2 cellular contexts compared by ENCODE assay signal in the genomic region with DNA sequence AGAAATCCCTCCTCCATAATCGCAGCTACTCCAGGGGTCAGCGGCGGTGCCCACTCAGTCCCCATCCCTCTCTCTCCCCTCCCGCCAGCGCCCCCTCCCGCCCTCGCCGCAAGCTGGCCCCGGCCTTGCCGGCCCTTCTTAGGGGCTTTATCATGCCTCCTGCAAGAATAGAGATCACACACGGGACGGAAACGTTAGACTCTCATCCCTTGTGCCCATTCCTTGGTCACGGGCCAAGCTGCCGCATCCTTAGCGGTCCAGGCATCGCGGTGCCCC.
TF ChIP-seq lines count a peak whose summit lies in the region.

No MANE protein-coding gene starts in this region.

TF ChIP-seq in A549, 52 proteins besides CTCF, POLR2A, EP300 and RAD21:
- no peak for TF ChIP-seq REST (IDR thresholded peaks at IDR 0.05)
- no peak for TF ChIP-seq TP53 (CRISPR knock-in tag; IDR thresholded peaks at IDR 0.05)
- TF ChIP-seq CHD4 (IDR thresholded peaks at IDR 0.05; ENCODE audit: borderline replicate concordance): no peak
- TF ChIP-seq EHMT2 (IDR thresholded peaks at IDR 0.05; ENCODE audit: low read depth): no peak
- TF ChIP-seq FOSB (CRISPR knock-in tag; IDR thresholded peaks at IDR 0.05): no peak
- no peak for TF ChIP-seq KDM1A (IDR thresholded peaks at IDR 0.05; ENCODE audit: low read depth)
- TF ChIP-seq ZSCAN20 (CRISPR knock-in tag; IDR thresholded peaks at IDR 0.05): no peak
- no peak for TF ChIP-seq SREBF2 (IDR thresholded peaks at IDR 0.05)
- TF ChIP-seq NFE2L2 (conservative IDR thresholded peaks at IDR 0.05; ENCODE audit: low read length): no peak
- no peak for TF ChIP-seq HOXB13 (CRISPR knock-in tag; IDR thresholded peaks at IDR 0.05; ENCODE audit: low read depth)
- no peak for TF ChIP-seq GATA3 (IDR thresholded peaks at IDR 0.05; ENCODE audit: borderline replicate concordance)
- TF ChIP-seq ZC3H11A (IDR thresholded peaks at IDR 0.05): no peak
- TF ChIP-seq RARB (CRISPR knock-in tag; IDR thresholded peaks at IDR 0.05): no peak
- no peak for TF ChIP-seq ZNF302 (CRISPR knock-in tag; IDR thresholded peaks at IDR 0.05)
- no peak for TF ChIP-seq ATOH8 (CRISPR knock-in tag; IDR thresholded peaks at IDR 0.05; ENCODE audit: low read depth)
- TF ChIP-seq, protein P1, sequence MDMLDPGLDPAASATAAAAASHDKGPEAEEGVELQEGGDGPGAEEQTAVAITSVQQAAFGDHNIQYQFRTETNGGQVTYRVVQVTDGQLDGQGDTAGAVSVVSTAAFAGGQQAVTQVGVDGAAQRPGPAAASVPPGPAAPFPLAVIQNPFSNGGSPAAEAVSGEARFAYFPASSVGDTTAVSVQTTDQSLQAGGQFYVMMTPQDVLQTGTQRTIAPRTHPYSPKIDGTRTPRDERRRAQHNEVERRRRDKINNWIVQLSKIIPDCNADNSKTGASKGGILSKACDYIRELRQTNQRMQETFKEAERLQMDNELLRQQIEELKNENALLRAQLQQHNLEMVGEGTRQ (IDR thresholded peaks at IDR 0.05): no peak
- TF ChIP-seq CEBPB (IDR thresholded peaks at IDR 0.05): no peak

TF ChIP-seq in HCT116, 20 proteins besides CTCF, POLR2A, EP300 and RAD21:
- TF ChIP-seq REST (IDR thresholded peaks at IDR 0.05; ENCODE audit: low read depth) (no peak), CBX3 (IDR thresholded peaks at IDR 0.05; ENCODE audit: low read depth) (no peak)
